35 cellular contexts compared by ENCODE assay signal in the genomic region with DNA sequence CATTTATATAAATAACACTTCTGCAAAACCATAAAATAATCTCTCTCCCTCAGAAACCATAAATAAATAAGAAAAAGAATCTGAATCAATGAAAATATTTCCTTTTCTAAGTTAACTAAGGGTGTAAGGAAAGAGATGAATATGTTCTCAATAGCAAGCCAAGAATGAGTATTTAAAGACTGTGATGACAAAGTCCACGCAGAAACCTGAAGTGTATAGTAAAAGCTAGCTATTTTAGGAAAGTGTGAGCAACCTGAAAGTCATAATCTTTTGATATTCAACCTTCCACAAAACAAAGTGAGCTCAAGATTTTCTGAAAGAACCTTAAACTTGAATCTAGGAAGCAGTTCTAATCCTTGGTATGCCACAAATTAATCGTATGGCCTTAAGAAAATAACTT.
"Had no signal": no experiment of that assay in that cellular context is flagged by ENCODE, and none has a peak within 500 bp of the region (broad histone marks: within the 10 kb centered on the region; RNA-seq: fewer than 3 reads in every experiment).

No MANE protein-coding gene starts in this region.

- H3K36me3 ChIP-seq: adrenal gland, breast epithelium, Peyer's patch, SJSA1 had no signal

- H3K4me1 Mint-ChIP-seq: activated B cell treated with CpG ODN at 0.5 μM for 24 hours; activated T-helper 17 cell treated with anti-CD3 and anti-CD28 coated beads, Interleukin-2, amount 50 U/mL, for 72 hours had no signal

- H3K27me3 ChIP-seq: body of pancreas, breast epithelium, Peyer's patch, SJSA1 had no signal

- H3K9me2 ChIP-seq: SK-N-SH had no signal

- H3K4me2 ChIP-seq: KMS-11, SK-N-SH had no signal

- H3K27ac ChIP-seq: adrenal gland, body of pancreas, breast epithelium, KMS-11, Peyer's patch, SJSA1, VCaP had no signal

- H3K9ac ChIP-seq: KMS-11, SK-N-SH had no signal

- ATAC-seq: activated T-helper 17 cell treated with anti-CD3 and anti-CD28 coated beads, Interleukin-2, amount 50 U/mL, for 72 hours; body of pancreas had no signal

- DNase-seq: activated B cell treated with CpG ODN at 0.5 μM for 24 hours; activated CD4-positive, alpha-beta memory T cell treated with anti-CD3 and anti-CD28 coated beads for 36 hours; activated CD4-positive, alpha-beta T cell treated with anti-CD3 and anti-CD28 coated beads for 4 hours; activated CD4-positive, alpha-beta T cell treated with anti-CD3 and anti-CD28 coated beads, Interleukin-2, amount 50 U/mL, for 1 hour; activated CD4-positive, CD25-positive, alpha-beta regulatory T cell treated with anti-CD3 and anti-CD28 coated beads, Interleukin-2, amount 50 U/mL, for 72 hours; activated effector memory CD4-positive, alpha-beta T cell treated with anti-CD3 and anti-CD28 coated beads, Interleukin-2, amount 50 U/mL, for 16 hours; activated naive CD4-positive, alpha-beta T cell; activated naive CD4-positive, alpha-beta T cell treated with anti-CD3 and anti-CD28 coated beads, Interleukin-2, amount 50 U/mL, for 16 hours; activated naive CD8-positive, alpha-beta T cell treated with anti-CD3 and anti-CD28 coated beads, Interleukin-2, amount 10 ng/mL, durations not matched to agents 7 days and 5 days; activated T-cell treated with anti-CD3 and anti-CD28 coated beads, Interleukin-2, amount 50 U/mL, for 72 hours; adrenal gland; body of pancreas; MM.1S; MV-4-11; NCI-H1092; NCI-H1436 treated with DMSO at 0.1 percent for 48 hours; NCI-H1694 treated with DMSO at 0.1 percent for 48 hours; NCI-H2029; NCI-H2171; NCI-H510A; NCI-H526; NCI-H748 treated with DMSO at 0.1 percent for 48 hours; NK-92 treated with Interleukin-12 subunit alpha and Interleukin-12 subunit beta, amount 100 ng/mL, for 24 hours; Peyer's patch; RPMI8226; SHP77 treated with DMSO at 0.1 percent for 48 hours; SK-N-SH; T-helper 1 cell; T-helper 2 cell; T-helper 9 cell had no signal

- H3K36me3 Mint-ChIP-seq: activated CD4-positive, alpha-beta memory T cell treated with anti-CD3 and anti-CD28 coated beads for 36 hours had no signal

- H3K9me3 Mint-ChIP-seq: activated B cell treated with CpG ODN at 0.5 μM for 24 hours; activated CD4-positive, alpha-beta memory T cell treated with anti-CD3 and anti-CD28 coated beads for 36 hours; activated T-helper 17 cell treated with anti-CD3 and anti-CD28 coated beads, Interleukin-2, amount 50 U/mL, for 72 hours had no signal

- H3K4me3 ChIP-seq: adrenal gland, body of pancreas, breast epithelium, Peyer's patch, SJSA1 had no signal

- H3K9me3 ChIP-seq: adrenal gland, body of pancreas, breast epithelium, Peyer's patch, SJSA1, SK-N-SH had no signal

- H3K4me3 Mint-ChIP-seq: activated B cell treated with CpG ODN at 0.5 μM for 24 hours; activated CD4-positive, alpha-beta memory T cell treated with anti-CD3 and anti-CD28 coated beads for 36 hours; activated naive CD8-positive, alpha-beta T cell treated with anti-CD3 and anti-CD28 coated beads, Interleukin-2, amount 10 ng/mL, durations not matched to agents 7 days and 5 days; activated T-cell treated with anti-CD3 and anti-CD28 coated beads, Interleukin-2, amount 50 U/mL, for 72 hours; activated T-helper 17 cell treated with anti-CD3 and anti-CD28 coated beads, Interleukin-2, amount 50 U/mL, for 72 hours had no signal

- H3K4me1 ChIP-seq: adrenal gland, body of pancreas, breast epithelium, Peyer's patch, SJSA1 had no signal
